Comparison of ENCODE assay signal across 12 cellular contexts in the genomic region with DNA sequence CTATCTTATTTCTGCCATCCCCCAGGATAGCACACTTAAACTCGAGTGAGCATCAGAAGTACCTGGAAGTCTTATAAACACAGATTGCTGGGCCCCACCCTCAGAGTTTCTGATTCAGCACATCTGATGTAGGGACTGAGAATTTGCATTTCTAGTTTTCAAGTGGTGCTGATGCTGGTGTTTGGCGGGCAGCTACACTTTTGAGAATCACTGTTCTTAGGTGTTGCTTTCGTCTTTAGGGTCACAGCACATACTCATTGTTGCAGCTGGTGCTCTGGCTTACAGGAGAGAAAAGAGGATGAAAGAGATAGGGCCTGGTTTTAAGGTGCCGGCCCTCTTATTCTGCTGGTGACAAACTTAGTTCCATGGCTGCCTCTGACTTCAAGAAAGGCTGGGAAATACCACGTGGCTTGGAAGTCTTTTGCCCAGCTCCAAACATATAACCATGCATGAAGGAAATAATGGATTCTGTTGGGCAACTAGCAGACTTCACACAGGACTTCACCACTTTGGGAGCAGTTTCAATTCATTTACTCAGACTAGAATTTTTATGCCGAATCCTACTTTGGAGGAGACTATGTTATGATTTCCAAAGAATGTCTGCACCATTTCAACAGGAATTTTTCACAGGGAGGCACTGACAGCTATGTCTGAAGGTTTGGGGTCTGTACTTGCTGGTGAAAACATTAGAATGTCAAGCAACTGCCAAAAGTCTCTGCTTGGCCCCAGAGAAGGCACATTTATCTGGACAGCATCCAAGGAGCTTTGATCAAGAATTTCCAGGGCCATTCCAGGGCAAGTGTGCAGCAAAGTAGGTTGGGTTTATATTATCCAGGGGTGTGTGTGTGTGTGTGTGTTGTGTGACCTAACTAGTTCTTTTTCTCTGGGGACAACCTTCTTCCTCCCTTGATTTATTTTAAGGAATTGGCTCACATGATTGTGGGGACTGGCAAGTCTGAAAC. TPM values are rescaled to one million over a fixed set of nuclear protein-coding genes. Genes with fewer than 3 reads are reported as not detected.
DNase-seq lines count a peak whose midpoint lies in the region; ATAC-seq and TF ChIP-seq lines count a peak whose summit lies in the region.
"Had no signal": no experiment of that assay in that cellular context is flagged by ENCODE, and none has a peak within 500 bp of the region (broad histone marks: within the 10 kb centered on the region; RNA-seq: fewer than 3 reads in every experiment).

No MANE protein-coding gene starts in this region.

- no peak overlapping the region for H2AFZ ChIP-seq in GM23338

- H3K4me2 ChIP-seq in GM23338 = no peak overlapping the region

- H3K36me3 Mint-ChIP-seq in mesothelial cell of epicardium (no peaks in the 10 kb centered on the region), GM23338 (ENCODE audit: low read depth) (no peaks in the 10 kb centered on the region)
- H3K36me3 Mint-ChIP-seq: IgD-negative memory B cell had no signal

- intact Hi-C loops in ascending aorta (cut with DNase I) = no loop called here

- peaks cover 16 to 46% of the 10 kb centered on the region in 2 donors for H3K4me1 ChIP-seq in ascending aorta
- H3K4me1 ChIP-seq in GM23338 (ENCODE audit: insufficient read depth) = no peaks in the 10 kb centered on the region

- no peak overlapping the region for H3K4me3 Mint-ChIP-seq in mesothelial cell of epicardium
- no peak overlapping the region for H3K4me3 Mint-ChIP-seq in GM23338
- H3K4me3 Mint-ChIP-seq: T-helper 1 cell treated with Interleukin-12 subunit alpha and Interleukin-12 subunit beta and Interleukin-4 antibody, amounts not matched to agents 30 μg/mL and 1 μg/mL, for 36 hours had no signal

- peak overlapping the region; percentile 76 to 80 for H3K27ac ChIP-seq in ascending aorta
- H3K27ac ChIP-seq in GM23338 (ENCODE audit: low read depth) = no peak overlapping the region
- H3K27ac ChIP-seq: neutrophil had no signal

- H3K36me3 ChIP-seq in ascending aorta = no peaks in the 10 kb centered on the region
- H3K36me3 ChIP-seq in GM23338 (ENCODE audit: insufficient read depth) = no peaks in the 10 kb centered on the region
- H3K36me3 ChIP-seq: neutrophil had no signal

- H3K9me3 ChIP-seq in ascending aorta = no peaks in the 10 kb centered on the region
- H3K9me3 ChIP-seq: neutrophil had no signal

- H3K9me2 ChIP-seq in GM23338 (ENCODE audit: insufficient read depth) = no peaks in the 10 kb centered on the region

- ATAC-seq in GM18511 (IDR thresholded peaks at IDR 0.05; ENCODE audit: unreplicated experiment) (peak; percentile 95), HG02759 (IDR thresholded peaks at IDR 0.05; ENCODE audit: unreplicated experiment) (peak; percentile 86), GM23338 (no peak), GM18868 (IDR thresholded peaks at IDR 0.05; ENCODE audit: unreplicated experiment) (no peak)

- H3K9me3 Mint-ChIP-seq in mesothelial cell of epicardium (peaks cover 5% of the 10 kb centered on the region), GM23338 (no peaks in the 10 kb centered on the region)
- H3K9me3 Mint-ChIP-seq: IgD-negative memory B cell; T-helper 1 cell treated with Interleukin-12 subunit alpha and Interleukin-12 subunit beta and Interleukin-4 antibody, amounts not matched to agents 30 μg/mL and 1 μg/mL, for 36 hours had no signal

- H3K27me3 ChIP-seq in ascending aorta (no peaks in the 10 kb centered on the region), GM23338 (ENCODE audit: insufficient read depth) (no peaks in the 10 kb centered on the region)

- peak overlapping the region; percentile 88 for H3K27ac Mint-ChIP-seq in mesothelial cell of epicardium
- H3K27ac Mint-ChIP-seq in GM23338 = no peak overlapping the region
- H3K27ac Mint-ChIP-seq: IgD-negative memory B cell; T-helper 1 cell treated with Interleukin-12 subunit alpha and Interleukin-12 subunit beta and Interleukin-4 antibody, amounts not matched to agents 30 μg/mL and 1 μg/mL, for 36 hours had no signal

- H3K27me3 Mint-ChIP-seq in mesothelial cell of epicardium (ENCODE audit: low read depth) = no peaks in the 10 kb centered on the region
- peaks cover 3% of the 10 kb centered on the region for H3K27me3 Mint-ChIP-seq in GM23338 (ENCODE audit: insufficient read depth, low read depth, poor library complexity)

- no peak for TF ChIP-seq CTCF in ascending aorta (IDR thresholded peaks at IDR 0.05)
- no peak for TF ChIP-seq CTCF in mesothelial cell of epicardium (IDR thresholded peaks at IDR 0.05; ENCODE audit: unreplicated experiment)
- no peak for TF ChIP-seq CTCF in GM23338 (conservative IDR thresholded peaks at IDR 0.05; ENCODE audit: low read depth in 2 of 2)

- H3K4me1 Mint-ChIP-seq in mesothelial cell of epicardium = peaks cover 41% of the 10 kb centered on the region
- no peaks in the 10 kb centered on the region for H3K4me1 Mint-ChIP-seq in GM23338

- H3F3A ChIP-seq in GM23338 (replicated peaks; ENCODE audit: low read depth) = no peaks in the 10 kb centered on the region

- H3K4me3 ChIP-seq in ascending aorta = no peak overlapping the region
- H3K4me3 ChIP-seq in GM23338 = no peak overlapping the region

- H4K20me1 ChIP-seq in GM23338 (replicated peaks; ENCODE audit: insufficient read depth) = no peaks in the 10 kb centered on the region; the same call in 1 of the 2 replicates

- DNase-seq in ascending aorta (ENCODE audit: low spot score in 2 of 2) = peak in 1 of 2 donors; percentile 82
- DNase-seq in mesothelial cell of epicardium (ENCODE audit: low spot score in 2 of 2, unreplicated experiment in 2 of 2) = no peak
- no peak for DNase-seq in GM23338 (ENCODE audit: low spot score)
- DNase-seq in DMS53 treated with DMSO at 0.1 percent for 48 hours (lab: John Stamatoyannopoulos, UW; ENCODE audit: unreplicated experiment) = no peak
- DNase-seq in NCI-H524 (lab: John Stamatoyannopoulos, UW) = no peak
- DNase-seq: DND-41 had no signal

- no peaks in the 10 kb centered on the region for H3K79me2 ChIP-seq in GM23338 (replicated peaks; ENCODE audit: insufficient read depth)

TF ChIP-seq in GM23338, 12 proteins besides CTCF, POLR2A, EP300 and RAD21 (continues in another document):
- TF ChIP-seq STAT1 (IDR thresholded peaks at IDR 0.05; ENCODE audit: unreplicated experiment) (no peak), REST (IDR thresholded peaks at IDR 0.05; ENCODE audit: unreplicated experiment) (no peak), ZNF331 (CRISPR knock-in tag; IDR thresholded peaks at IDR 0.05; ENCODE audit: low read depth) (no peak)

RNA-seq across cellular contexts. Expression of gene MINDY4, which starts 6.9 kb away (rescaled TPM):
- total RNA-seq in ascending aorta (6.0 TPM), mesothelial cell of epicardium (10.8 to 11.6 TPM (median 11.3 TPM) in 3 replicates)
- total RNA-seq in GM23338 (2014; rRNA removed; shearing (Covaris generic)) = 3.1 and 4.4 TPM in 2 replicates
- polyA plus RNA-seq in GM23338 (2016; fragmentation: Nextera tagmentation; extraction: Ambion mirVana) = 1.3 and 1.7 TPM in 2 replicates

RNA-seq across cellular contexts. Expression of gene INMT, which starts 12.4 kb away (rescaled TPM):
- total RNA-seq in ascending aorta (51.8 TPM), mesothelial cell of epicardium (3.3 to 4.3 TPM (median 3.4 TPM) in 3 replicates)
- total RNA-seq in GM23338 (2014; rRNA removed; shearing (Covaris generic)) = 0.19 and 1.1 TPM in 2 replicates
- polyA plus RNA-seq in GM23338 (2016; fragmentation: Nextera tagmentation; extraction: Ambion mirVana) = 0.38 and 0.79 TPM in 2 replicates
- polyA plus RNA-seq: IgD-negative memory B cell had no signal

Comparison
In these comparisons a context has a peak if more than half of its experiments do, and no peak if none do; other contexts are left out.
1. ATAC-seq: peak in GM18511 (single experiment) and HG02759 (single experiment); none in GM23338 (single experiment) and GM18868 (single experiment).
2. RNA of gene INMT, which starts 12.4 kb away (total RNA-seq): 51.8 TPM in ascending aorta (single experiment); 3.3 to 4.3 TPM in mesothelial cell of epicardium and 0.19 to 1.1 TPM in GM23338; every median in the first group is over 10 times any median in the second.